ENCODE assay signal across 1 cellular context in the genomic region with DNA sequence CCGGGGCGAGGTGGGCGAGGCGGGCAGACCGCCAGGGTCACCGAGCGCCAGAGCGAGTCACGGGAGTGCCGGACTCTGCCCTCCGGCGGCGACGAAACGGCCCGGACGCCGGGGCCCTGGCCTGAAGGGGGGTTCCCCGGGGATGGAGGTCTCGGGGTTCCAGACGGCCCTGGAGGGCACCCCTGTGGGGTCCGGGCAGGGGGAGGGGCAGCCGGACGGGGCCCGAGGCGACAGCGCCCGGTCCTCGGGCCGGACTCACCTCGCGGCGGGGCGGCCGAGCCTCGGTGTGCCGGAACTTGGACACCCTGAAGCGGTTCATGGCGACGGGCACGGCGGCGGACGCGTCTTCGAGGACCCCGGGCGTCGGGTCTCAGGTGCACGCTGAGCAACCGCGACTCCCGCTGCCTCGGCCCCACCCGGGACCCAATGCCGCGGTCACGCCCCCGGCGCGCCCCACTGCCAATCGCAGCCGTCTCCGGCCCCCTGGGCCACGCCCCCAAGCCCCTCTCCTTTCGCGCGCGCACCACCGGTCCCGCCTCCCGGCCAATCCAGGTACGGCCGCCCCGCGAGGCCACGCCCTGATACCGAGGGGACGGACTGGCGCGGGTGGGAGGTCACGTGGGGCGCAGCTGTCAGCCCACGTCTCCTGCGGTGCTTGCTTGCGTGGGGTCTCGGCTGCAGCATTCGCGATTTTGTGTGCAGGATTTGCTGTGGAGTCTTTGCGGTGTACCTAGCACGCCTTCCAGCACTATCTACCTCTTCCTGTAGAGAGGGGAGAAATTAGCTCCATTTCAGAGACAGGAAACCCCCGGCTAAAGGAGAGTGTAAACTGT.
TF ChIP-seq lines count a peak whose summit lies in the region.

A gene (minus strand): TSS at position 397 of the 833 bp plus-strand sequence. CDS start 78 bp downstream, at position 319.

TF ChIP-seq in HepG2, 621 proteins besides CTCF, POLR2A, EP300 and RAD21 (continued from another document and continues in another):
- TF ChIP-seq, protein P1, sequence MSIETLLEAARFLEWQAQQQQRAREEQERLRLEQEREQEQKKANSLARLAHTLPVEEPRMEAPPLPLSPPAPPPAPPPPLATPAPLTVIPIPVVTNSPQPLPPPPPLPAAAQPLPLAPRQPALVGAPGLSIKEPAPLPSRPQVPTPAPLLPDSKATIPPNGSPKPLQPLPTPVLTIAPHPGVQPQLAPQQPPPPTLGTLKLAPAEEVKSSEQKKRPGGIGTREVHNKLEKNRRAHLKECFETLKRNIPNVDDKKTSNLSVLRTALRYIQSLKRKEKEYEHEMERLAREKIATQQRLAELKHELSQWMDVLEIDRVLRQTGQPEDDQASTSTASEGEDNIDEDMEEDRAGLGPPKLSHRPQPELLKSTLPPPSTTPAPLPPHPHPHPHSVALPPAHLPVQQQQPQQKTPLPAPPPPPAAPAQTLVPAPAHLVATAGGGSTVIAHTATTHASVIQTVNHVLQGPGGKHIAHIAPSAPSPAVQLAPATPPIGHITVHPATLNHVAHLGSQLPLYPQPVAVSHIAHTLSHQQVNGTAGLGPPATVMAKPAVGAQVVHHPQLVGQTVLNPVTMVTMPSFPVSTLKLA (IDR thresholded peaks at IDR 0.05) = peak; percentile 59
- 0 out of 2 replicates have a peak, but pooled peaks have one; percentile 21 for TF ChIP-seq CHCHD3 (CRISPR knock-in tag; IDR thresholded peaks at IDR 0.05)
- TF ChIP-seq, protein P2, sequence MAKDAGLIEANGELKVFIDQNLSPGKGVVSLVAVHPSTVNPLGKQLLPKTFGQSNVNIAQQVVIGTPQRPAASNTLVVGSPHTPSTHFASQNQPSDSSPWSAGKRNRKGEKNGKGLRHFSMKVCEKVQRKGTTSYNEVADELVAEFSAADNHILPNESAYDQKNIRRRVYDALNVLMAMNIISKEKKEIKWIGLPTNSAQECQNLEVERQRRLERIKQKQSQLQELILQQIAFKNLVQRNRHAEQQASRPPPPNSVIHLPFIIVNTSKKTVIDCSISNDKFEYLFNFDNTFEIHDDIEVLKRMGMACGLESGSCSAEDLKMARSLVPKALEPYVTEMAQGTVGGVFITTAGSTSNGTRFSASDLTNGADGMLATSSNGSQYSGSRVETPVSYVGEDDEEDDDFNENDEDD (CRISPR knock-in tag; IDR thresholded peaks at IDR 0.05; ENCODE audit: borderline replicate concordance) = peak; percentile 86
- TF ChIP-seq ZNF713 (CRISPR knock-in tag; IDR thresholded peaks at IDR 0.05) = no peak; the same call in 1 of the 2 replicates
- TF ChIP-seq, protein P3, sequence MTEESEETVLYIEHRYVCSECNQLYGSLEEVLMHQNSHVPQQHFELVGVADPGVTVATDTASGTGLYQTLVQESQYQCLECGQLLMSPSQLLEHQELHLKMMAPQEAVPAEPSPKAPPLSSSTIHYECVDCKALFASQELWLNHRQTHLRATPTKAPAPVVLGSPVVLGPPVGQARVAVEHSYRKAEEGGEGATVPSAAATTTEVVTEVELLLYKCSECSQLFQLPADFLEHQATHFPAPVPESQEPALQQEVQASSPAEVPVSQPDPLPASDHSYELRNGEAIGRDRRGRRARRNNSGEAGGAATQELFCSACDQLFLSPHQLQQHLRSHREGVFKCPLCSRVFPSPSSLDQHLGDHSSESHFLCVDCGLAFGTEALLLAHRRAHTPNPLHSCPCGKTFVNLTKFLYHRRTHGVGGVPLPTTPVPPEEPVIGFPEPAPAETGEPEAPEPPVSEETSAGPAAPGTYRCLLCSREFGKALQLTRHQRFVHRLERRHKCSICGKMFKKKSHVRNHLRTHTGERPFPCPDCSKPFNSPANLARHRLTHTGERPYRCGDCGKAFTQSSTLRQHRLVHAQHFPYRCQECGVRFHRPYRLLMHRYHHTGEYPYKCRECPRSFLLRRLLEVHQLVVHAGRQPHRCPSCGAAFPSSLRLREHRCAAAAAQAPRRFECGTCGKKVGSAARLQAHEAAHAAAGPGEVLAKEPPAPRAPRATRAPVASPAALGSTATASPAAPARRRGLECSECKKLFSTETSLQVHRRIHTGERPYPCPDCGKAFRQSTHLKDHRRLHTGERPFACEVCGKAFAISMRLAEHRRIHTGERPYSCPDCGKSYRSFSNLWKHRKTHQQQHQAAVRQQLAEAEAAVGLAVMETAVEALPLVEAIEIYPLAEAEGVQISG (CRISPR knock-in tag; IDR thresholded peaks at IDR 0.05) = no peak; the same call in 1 of the 2 replicates
- no peak for TF ChIP-seq KAT7 (CRISPR knock-in tag; IDR thresholded peaks at IDR 0.05; ENCODE audit: borderline replicate concordance)
- TF ChIP-seq SOX13 (IDR thresholded peaks at IDR 0.05) = no peak
- no peak for TF ChIP-seq SOX13 (CRISPR knock-in tag; conservative IDR thresholded peaks at IDR 0.05 in 1 of 2, IDR thresholded peaks at IDR 0.05 in 1 of 2)
- TF ChIP-seq, protein P4, sequence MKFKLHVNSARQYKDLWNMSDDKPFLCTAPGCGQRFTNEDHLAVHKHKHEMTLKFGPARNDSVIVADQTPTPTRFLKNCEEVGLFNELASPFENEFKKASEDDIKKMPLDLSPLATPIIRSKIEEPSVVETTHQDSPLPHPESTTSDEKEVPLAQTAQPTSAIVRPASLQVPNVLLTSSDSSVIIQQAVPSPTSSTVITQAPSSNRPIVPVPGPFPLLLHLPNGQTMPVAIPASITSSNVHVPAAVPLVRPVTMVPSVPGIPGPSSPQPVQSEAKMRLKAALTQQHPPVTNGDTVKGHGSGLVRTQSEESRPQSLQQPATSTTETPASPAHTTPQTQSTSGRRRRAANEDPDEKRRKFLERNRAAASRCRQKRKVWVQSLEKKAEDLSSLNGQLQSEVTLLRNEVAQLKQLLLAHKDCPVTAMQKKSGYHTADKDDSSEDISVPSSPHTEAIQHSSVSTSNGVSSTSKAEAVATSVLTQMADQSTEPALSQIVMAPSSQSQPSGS (CRISPR knock-in tag; IDR thresholded peaks at IDR 0.05) = no peak
- TF ChIP-seq, protein P5, sequence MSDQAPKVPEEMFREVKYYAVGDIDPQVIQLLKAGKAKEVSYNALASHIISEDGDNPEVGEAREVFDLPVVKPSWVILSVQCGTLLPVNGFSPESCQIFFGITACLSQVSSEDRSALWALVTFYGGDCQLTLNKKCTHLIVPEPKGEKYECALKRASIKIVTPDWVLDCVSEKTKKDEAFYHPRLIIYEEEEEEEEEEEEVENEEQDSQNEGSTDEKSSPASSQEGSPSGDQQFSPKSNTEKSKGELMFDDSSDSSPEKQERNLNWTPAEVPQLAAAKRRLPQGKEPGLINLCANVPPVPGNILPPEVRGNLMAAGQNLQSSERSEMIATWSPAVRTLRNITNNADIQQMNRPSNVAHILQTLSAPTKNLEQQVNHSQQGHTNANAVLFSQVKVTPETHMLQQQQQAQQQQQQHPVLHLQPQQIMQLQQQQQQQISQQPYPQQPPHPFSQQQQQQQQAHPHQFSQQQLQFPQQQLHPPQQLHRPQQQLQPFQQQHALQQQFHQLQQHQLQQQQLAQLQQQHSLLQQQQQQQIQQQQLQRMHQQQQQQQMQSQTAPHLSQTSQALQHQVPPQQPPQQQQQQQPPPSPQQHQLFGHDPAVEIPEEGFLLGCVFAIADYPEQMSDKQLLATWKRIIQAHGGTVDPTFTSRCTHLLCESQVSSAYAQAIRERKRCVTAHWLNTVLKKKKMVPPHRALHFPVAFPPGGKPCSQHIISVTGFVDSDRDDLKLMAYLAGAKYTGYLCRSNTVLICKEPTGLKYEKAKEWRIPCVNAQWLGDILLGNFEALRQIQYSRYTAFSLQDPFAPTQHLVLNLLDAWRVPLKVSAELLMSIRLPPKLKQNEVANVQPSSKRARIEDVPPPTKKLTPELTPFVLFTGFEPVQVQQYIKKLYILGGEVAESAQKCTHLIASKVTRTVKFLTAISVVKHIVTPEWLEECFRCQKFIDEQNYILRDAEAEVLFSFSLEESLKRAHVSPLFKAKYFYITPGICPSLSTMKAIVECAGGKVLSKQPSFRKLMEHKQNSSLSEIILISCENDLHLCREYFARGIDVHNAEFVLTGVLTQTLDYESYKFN (CRISPR knock-in tag; conservative IDR thresholded peaks at IDR 0.05) = no peak
- no peak for TF ChIP-seq RFX3 (CRISPR knock-in tag; IDR thresholded peaks at IDR 0.05)
- TF ChIP-seq AGO1 (IDR thresholded peaks at IDR 0.05; ENCODE audit: low read depth, low read length, poor library complexity, severe bottlenecking) = peak; percentile 12
- TF ChIP-seq, protein P6, sequence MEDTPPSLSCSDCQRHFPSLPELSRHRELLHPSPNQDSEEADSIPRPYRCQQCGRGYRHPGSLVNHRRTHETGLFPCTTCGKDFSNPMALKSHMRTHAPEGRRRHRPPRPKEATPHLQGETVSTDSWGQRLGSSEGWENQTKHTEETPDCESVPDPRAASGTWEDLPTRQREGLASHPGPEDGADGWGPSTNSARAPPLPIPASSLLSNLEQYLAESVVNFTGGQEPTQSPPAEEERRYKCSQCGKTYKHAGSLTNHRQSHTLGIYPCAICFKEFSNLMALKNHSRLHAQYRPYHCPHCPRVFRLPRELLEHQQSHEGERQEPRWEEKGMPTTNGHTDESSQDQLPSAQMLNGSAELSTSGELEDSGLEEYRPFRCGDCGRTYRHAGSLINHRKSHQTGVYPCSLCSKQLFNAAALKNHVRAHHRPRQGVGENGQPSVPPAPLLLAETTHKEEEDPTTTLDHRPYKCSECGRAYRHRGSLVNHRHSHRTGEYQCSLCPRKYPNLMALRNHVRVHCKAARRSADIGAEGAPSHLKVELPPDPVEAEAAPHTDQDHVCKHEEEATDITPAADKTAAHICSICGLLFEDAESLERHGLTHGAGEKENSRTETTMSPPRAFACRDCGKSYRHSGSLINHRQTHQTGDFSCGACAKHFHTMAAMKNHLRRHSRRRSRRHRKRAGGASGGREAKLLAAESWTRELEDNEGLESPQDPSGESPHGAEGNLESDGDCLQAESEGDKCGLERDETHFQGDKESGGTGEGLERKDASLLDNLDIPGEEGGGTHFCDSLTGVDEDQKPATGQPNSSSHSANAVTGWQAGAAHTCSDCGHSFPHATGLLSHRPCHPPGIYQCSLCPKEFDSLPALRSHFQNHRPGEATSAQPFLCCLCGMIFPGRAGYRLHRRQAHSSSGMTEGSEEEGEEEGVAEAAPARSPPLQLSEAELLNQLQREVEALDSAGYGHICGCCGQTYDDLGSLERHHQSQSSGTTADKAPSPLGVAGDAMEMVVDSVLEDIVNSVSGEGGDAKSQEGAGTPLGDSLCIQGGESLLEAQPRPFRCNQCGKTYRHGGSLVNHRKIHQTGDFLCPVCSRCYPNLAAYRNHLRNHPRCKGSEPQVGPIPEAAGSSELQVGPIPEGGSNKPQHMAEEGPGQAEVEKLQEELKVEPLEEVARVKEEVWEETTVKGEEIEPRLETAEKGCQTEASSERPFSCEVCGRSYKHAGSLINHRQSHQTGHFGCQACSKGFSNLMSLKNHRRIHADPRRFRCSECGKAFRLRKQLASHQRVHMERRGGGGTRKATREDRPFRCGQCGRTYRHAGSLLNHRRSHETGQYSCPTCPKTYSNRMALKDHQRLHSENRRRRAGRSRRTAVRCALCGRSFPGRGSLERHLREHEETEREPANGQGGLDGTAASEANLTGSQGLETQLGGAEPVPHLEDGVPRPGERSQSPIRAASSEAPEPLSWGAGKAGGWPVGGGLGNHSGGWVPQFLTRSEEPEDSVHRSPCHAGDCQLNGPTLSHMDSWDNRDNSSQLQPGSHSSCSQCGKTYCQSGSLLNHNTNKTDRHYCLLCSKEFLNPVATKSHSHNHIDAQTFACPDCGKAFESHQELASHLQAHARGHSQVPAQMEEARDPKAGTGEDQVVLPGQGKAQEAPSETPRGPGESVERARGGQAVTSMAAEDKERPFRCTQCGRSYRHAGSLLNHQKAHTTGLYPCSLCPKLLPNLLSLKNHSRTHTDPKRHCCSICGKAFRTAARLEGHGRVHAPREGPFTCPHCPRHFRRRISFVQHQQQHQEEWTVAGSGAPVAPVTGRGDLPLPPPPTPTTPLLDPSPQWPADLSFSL (CRISPR knock-in tag; IDR thresholded peaks at IDR 0.05) = no peak
- TF ChIP-seq, protein P7, sequence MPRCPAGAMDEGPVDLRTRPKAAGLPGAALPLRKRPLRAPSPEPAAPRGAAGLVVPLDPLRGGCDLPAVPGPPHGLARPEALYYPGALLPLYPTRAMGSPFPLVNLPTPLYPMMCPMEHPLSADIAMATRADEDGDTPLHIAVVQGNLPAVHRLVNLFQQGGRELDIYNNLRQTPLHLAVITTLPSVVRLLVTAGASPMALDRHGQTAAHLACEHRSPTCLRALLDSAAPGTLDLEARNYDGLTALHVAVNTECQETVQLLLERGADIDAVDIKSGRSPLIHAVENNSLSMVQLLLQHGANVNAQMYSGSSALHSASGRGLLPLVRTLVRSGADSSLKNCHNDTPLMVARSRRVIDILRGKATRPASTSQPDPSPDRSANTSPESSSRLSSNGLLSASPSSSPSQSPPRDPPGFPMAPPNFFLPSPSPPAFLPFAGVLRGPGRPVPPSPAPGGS (CRISPR knock-in tag; IDR thresholded peaks at IDR 0.05) = no peak
- TF ChIP-seq, protein P8, sequence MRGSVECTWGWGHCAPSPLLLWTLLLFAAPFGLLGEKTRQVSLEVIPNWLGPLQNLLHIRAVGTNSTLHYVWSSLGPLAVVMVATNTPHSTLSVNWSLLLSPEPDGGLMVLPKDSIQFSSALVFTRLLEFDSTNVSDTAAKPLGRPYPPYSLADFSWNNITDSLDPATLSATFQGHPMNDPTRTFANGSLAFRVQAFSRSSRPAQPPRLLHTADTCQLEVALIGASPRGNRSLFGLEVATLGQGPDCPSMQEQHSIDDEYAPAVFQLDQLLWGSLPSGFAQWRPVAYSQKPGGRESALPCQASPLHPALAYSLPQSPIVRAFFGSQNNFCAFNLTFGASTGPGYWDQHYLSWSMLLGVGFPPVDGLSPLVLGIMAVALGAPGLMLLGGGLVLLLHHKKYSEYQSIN (CRISPR knock-in tag; IDR thresholded peaks at IDR 0.05; ENCODE audit: borderline replicate concordance) = no peak
- TF ChIP-seq, protein P9, sequence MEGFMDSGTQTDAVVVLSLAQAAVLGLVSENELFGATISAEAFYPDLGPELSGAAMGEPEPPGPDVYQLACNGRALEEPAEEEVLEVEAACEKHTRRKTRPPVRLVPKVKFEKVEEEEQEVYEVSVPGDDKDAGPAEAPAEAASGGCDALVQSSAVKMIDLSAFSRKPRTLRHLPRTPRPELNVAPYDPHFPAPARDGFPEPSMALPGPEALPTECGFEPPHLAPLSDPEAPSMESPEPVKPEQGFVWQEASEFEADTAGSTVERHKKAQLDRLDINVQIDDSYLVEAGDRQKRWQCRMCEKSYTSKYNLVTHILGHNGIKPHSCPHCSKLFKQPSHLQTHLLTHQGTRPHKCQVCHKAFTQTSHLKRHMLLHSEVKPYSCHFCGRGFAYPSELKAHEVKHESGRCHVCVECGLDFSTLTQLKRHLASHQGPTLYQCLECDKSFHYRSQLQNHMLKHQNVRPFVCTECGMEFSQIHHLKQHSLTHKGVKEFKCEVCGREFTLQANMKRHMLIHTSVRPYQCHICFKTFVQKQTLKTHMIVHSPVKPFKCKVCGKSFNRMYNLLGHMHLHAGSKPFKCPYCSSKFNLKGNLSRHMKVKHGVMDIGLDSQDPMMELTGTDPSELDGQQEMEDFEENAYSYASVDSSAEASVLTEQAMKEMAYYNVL (CRISPR knock-in tag; IDR thresholded peaks at IDR 0.05; ENCODE audit: borderline replicate concordance) = peak; percentile 61; the same call in 1 of the 2 replicates
- no peak for TF ChIP-seq ZFAT (CRISPR knock-in tag; conservative IDR thresholded peaks at IDR 0.05)
- TF ChIP-seq PHF5A (CRISPR knock-in tag; IDR thresholded peaks at IDR 0.05; ENCODE audit: low read depth, unreplicated experiment) = no peak
- TF ChIP-seq, protein P10, sequence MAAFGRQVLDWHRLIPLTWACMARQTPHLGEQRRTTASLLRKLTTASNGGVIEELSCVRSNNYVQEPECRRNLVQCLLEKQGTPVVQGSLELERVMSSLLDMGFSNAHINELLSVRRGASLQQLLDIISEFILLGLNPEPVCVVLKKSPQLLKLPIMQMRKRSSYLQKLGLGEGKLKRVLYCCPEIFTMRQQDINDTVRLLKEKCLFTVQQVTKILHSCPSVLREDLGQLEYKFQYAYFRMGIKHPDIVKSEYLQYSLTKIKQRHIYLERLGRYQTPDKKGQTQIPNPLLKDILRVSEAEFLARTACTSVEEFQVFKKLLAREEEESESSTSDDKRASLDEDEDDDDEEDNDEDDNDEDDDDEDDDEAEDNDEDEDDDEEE (CRISPR knock-in tag; IDR thresholded peaks at IDR 0.05) = no peak; the same call in 1 of the 2 replicates
- no peak for TF ChIP-seq TCF7 (IDR thresholded peaks at IDR 0.05; ENCODE audit: low read depth)
